Comparison of ENCODE assay signal across 15 cellular contexts in the genomic region with DNA sequence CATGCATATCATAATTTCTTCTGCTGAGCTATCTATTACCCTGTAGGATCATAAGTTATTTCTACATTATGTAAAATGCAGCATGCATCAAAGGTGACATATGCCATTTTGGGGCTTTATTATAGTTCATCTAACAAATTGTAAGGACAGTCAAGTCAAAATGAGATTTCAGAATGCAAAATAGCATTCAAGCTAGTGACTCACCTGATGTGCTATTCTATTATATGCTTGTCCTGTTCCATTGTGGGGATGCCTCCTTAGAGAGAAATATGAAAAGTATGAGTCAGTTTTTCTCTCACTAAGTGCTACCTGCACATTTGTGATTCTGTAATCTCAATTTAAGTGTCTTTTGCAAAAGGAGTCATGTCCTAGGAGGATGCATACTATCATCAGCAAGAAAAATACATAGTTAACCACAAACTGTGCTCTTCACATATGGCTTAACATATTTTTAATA.
"Had no signal": no experiment of that assay in that cellular context is flagged by ENCODE, and none has a peak within 500 bp of the region (broad histone marks: within the 10 kb centered on the region; RNA-seq: fewer than 3 reads in every experiment).

No MANE protein-coding gene starts in this region.

- ATAC-seq: activated CD8-positive, alpha-beta memory T cell treated with anti-CD3 and anti-CD28 coated beads, Interleukin-2, amount 10 ng/mL, durations not matched to agents 7 days and 5 days; stimulated activated memory B cell treated with anti-CD40 and anti-IgM and Interleukin-4, amounts not matched to agents 10 μg/mL and 1 μg/mL and 100 μg/mL, for 72 hours had no signal

- H3K27me3 Mint-ChIP-seq: activated CD8-positive, alpha-beta memory T cell treated with anti-CD3 and anti-CD28 coated beads, Interleukin-2, amount 10 ng/mL, durations not matched to agents 7 days and 5 days; activated naive CD8-positive, alpha-beta T cell; activated T-cell treated with anti-CD3 and anti-CD28 coated beads, Interleukin-2, amount 50 U/mL, for 24 hours; brain; central memory CD8-positive, alpha-beta T cell; stimulated activated memory B cell treated with anti-CD40 and anti-IgM and Interleukin-4, amounts not matched to agents 10 μg/mL and 1 μg/mL and 100 μg/mL, for 72 hours had no signal

- H3K27me3 ChIP-seq: right atrium auricular region, transverse colon had no signal

- H3K27ac Mint-ChIP-seq: activated CD8-positive, alpha-beta memory T cell treated with anti-CD3 and anti-CD28 coated beads, Interleukin-2, amount 10 ng/mL, durations not matched to agents 7 days and 5 days; activated naive CD8-positive, alpha-beta T cell; activated T-cell treated with anti-CD3 and anti-CD28 coated beads, Interleukin-2, amount 50 U/mL, for 24 hours; brain; nephron; stimulated activated memory B cell treated with anti-CD40 and anti-IgM and Interleukin-4, amounts not matched to agents 10 μg/mL and 1 μg/mL and 100 μg/mL, for 72 hours had no signal

- H3K9me3 Mint-ChIP-seq: brain, nephron had no signal

- H3K4me1 Mint-ChIP-seq: activated CD8-positive, alpha-beta memory T cell treated with anti-CD3 and anti-CD28 coated beads, Interleukin-2, amount 10 ng/mL, durations not matched to agents 7 days and 5 days; brain; central memory CD8-positive, alpha-beta T cell; nephron; stimulated activated memory B cell treated with anti-CD40 and anti-IgM and Interleukin-4, amounts not matched to agents 10 μg/mL and 1 μg/mL and 100 μg/mL, for 72 hours had no signal

- H3K4me3 Mint-ChIP-seq: activated CD8-positive, alpha-beta memory T cell treated with anti-CD3 and anti-CD28 coated beads, Interleukin-2, amount 10 ng/mL, durations not matched to agents 7 days and 5 days; activated naive CD8-positive, alpha-beta T cell; activated T-cell treated with anti-CD3 and anti-CD28 coated beads, Interleukin-2, amount 50 U/mL, for 24 hours; brain; central memory CD8-positive, alpha-beta T cell; nephron; stimulated activated memory B cell treated with anti-CD40 and anti-IgM and Interleukin-4, amounts not matched to agents 10 μg/mL and 1 μg/mL and 100 μg/mL, for 72 hours had no signal

- DNase-seq: activated CD4-positive, alpha-beta T cell treated with anti-CD3 and anti-CD28 coated beads, Interleukin-2, amount 50 U/mL, for 4 hours; activated CD8-positive, alpha-beta memory T cell treated with anti-CD3 and anti-CD28 coated beads, Interleukin-2, amount 10 ng/mL, durations not matched to agents 7 days and 5 days; activated T-cell treated with anti-CD3 and anti-CD28 coated beads, Interleukin-2, amount 50 U/mL, for 24 hours; effector CD4-positive, alpha-beta T cell; occipital lobe; stimulated activated CD4-positive, alpha-beta T cell treated with anti-CD3 and anti-CD28 coated beads, Interleukin-2, amount 100 ng/mL, for 48 hours; substantia nigra; transverse colon had no signal

- H3K4me3 ChIP-seq: coronary artery, right atrium auricular region, transverse colon had no signal

- H3K36me3 ChIP-seq: right atrium auricular region, transverse colon had no signal
